Comparison of ENCODE assay signal across 8 cellular contexts in the genomic region with DNA sequence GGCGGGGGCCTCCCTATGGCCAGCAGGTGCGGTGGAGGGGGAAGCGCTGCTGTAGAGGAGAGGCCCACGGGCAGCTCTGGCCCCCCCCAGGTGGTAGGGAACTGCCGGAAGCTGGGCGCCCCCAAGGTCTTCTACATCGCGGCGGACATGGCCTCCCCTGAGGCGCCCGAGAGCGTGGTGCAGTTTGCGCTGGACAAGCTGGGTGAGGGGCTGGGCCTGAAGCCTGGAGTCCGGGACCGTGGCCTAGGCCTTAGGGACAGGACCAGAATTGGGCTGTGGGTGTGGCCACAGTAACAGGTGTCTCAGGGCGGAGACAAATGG. TPM values are rescaled to one million over a fixed set of nuclear protein-coding genes. Genes with fewer than 3 reads are reported as not detected.
DNase-seq lines count a peak whose midpoint lies in the region; ATAC-seq and TF ChIP-seq lines count a peak whose summit lies in the region.

No MANE protein-coding gene starts in this region.

- intact Hi-C loops in dendritic cell treated with granulocyte-macrophage colony-stimulating factor and Interleukin-4, amounts not matched to agents 40 ng/mL and 50 ng/mL, for 4 days (cut with micrococcal nuclease): loop anchor here (5.0 kb wide), 1 partner anchor 106 kb away; the partner anchor contains the start of gene DUS3L

- ATAC-seq in natural killer cell treated with Interleukin-12 subunit alpha and Interleukin-12 subunit beta and Interleukin-15 and Interleukin-18, amount 100 ng/mL, for 72 hours: no peak
- ATAC-seq in GM18517 (IDR thresholded peaks at IDR 0.05; ENCODE audit: unreplicated experiment) (no peak), HG02840 (IDR thresholded peaks at IDR 0.05; ENCODE audit: low FRiP score, unreplicated experiment) (no peak)

- H3K4me3 Mint-ChIP-seq in dendritic cell treated with granulocyte-macrophage colony-stimulating factor and Interleukin-4, amounts not matched to agents 40 ng/mL and 50 ng/mL, for 4 days: peak overlapping the region; percentile 81
- peak overlapping the region; percentile 76 for H3K4me3 Mint-ChIP-seq in natural killer cell treated with Interleukin-12 subunit alpha and Interleukin-12 subunit beta and Interleukin-15 and Interleukin-18, amount 100 ng/mL, for 72 hours

- H3K4me1 Mint-ChIP-seq in dendritic cell treated with granulocyte-macrophage colony-stimulating factor and Interleukin-4, amounts not matched to agents 40 ng/mL and 50 ng/mL, for 4 days (ENCODE audit: low read depth): peaks cover 37% of the 10 kb centered on the region
- H3K4me1 Mint-ChIP-seq in natural killer cell treated with Interleukin-12 subunit alpha and Interleukin-12 subunit beta and Interleukin-15 and Interleukin-18, amount 100 ng/mL, for 72 hours (ENCODE audit: low read depth in 2 of 2): peaks cover 25 to 34% of the 10 kb centered on the region in 2 donors

- H3K9me3 Mint-ChIP-seq in dendritic cell treated with granulocyte-macrophage colony-stimulating factor and Interleukin-4, amounts not matched to agents 40 ng/mL and 50 ng/mL, for 4 days: no peaks in the 10 kb centered on the region
- no peaks in the 10 kb centered on the region for H3K9me3 Mint-ChIP-seq in natural killer cell treated with Interleukin-12 subunit alpha and Interleukin-12 subunit beta and Interleukin-15 and Interleukin-18, amount 100 ng/mL, for 72 hours

- peak overlapping the region; percentile 87 for H3K27ac Mint-ChIP-seq in dendritic cell treated with granulocyte-macrophage colony-stimulating factor and Interleukin-4, amounts not matched to agents 40 ng/mL and 50 ng/mL, for 4 days
- peak overlapping the region; percentile 12 to 75 for H3K27ac Mint-ChIP-seq in natural killer cell treated with Interleukin-12 subunit alpha and Interleukin-12 subunit beta and Interleukin-15 and Interleukin-18, amount 100 ng/mL, for 72 hours

- H3K9me3 ChIP-seq in BE2C: no peaks in the 10 kb centered on the region

- H3K27me3 ChIP-seq in BE2C: no peaks in the 10 kb centered on the region

- H3K36me3 Mint-ChIP-seq in dendritic cell treated with granulocyte-macrophage colony-stimulating factor and Interleukin-4, amounts not matched to agents 40 ng/mL and 50 ng/mL, for 4 days (ENCODE audit: low read depth): peaks cover 12% of the 10 kb centered on the region
- H3K36me3 Mint-ChIP-seq in natural killer cell treated with Interleukin-12 subunit alpha and Interleukin-12 subunit beta and Interleukin-15 and Interleukin-18, amount 100 ng/mL, for 72 hours: peaks cover 7% of the 10 kb centered on the region

- no peaks in the 10 kb centered on the region for H3K4me1 ChIP-seq in BE2C

- peaks cover 8% of the 10 kb centered on the region for H3K36me3 ChIP-seq in BE2C

- H3K27me3 Mint-ChIP-seq in dendritic cell treated with granulocyte-macrophage colony-stimulating factor and Interleukin-4, amounts not matched to agents 40 ng/mL and 50 ng/mL, for 4 days: peaks cover 10% of the 10 kb centered on the region
- H3K27me3 Mint-ChIP-seq in natural killer cell treated with Interleukin-12 subunit alpha and Interleukin-12 subunit beta and Interleukin-15 and Interleukin-18, amount 100 ng/mL, for 72 hours: no peaks in the 10 kb centered on the region

- peak overlapping the region; percentile 62 for H3K4me3 ChIP-seq in BE2C (ENCODE audit: low read depth, low read length)
- peak overlapping the region; percentile 54 for H3K4me3 ChIP-seq in Jurkat, Clone E6-1 (ENCODE audit: low read length)

- TF ChIP-seq CTCF in BE2C (IDR thresholded peaks at IDR 0.05; ENCODE audit: low read depth, low read length): no peak

- DNase-seq in BE2C: no peak
- DNase-seq in Jurkat, Clone E6-1 (ENCODE audit: low read depth, low spot score): no peak
- DNase-seq in natural killer cell treated with Interleukin-12 subunit alpha and Interleukin-12 subunit beta and Interleukin-15 and Interleukin-18, amount 100 ng/mL, for 72 hours (ENCODE audit: low spot score): no peak
- DNase-seq in DMS153 treated with DMSO at 0.1 percent for 48 hours (lab: John Stamatoyannopoulos, UW; ENCODE audit: unreplicated experiment): no peak
- DNase-seq in activated gamma-delta T cell treated with Interleukin-2 at 50 U/mL for 16 hours: no peak

RNA-seq across cellular contexts. Expression of gene RPL36, which starts 3.8 kb away (rescaled TPM):
- 4,760 TPM for polyA plus RNA-seq in BE2C (2012; ENCODE audit: insufficient read depth, insufficient read length, low read depth)
- 2,899 TPM for polyA plus RNA-seq in Jurkat, Clone E6-1 (2012; ENCODE audit: insufficient read depth, insufficient read length)
- total RNA-seq in natural killer cell treated with Interleukin-12 subunit alpha and Interleukin-12 subunit beta and Interleukin-15 and Interleukin-18, amount 100 ng/mL, for 72 hours: 100 to 1,000 TPM; 645 to 764 TPM

RNA-seq across cellular contexts. Expression of gene HSD11B1L, which starts 5.5 kb away (rescaled TPM):
- polyA plus RNA-seq in BE2C (2012; ENCODE audit: insufficient read depth, insufficient read length, low read depth): 12.8 TPM
- 10.3 TPM for polyA plus RNA-seq in Jurkat, Clone E6-1 (2012; ENCODE audit: insufficient read depth, insufficient read length)
- total RNA-seq in natural killer cell treated with Interleukin-12 subunit alpha and Interleukin-12 subunit beta and Interleukin-15 and Interleukin-18, amount 100 ng/mL, for 72 hours: 1 to 10 TPM; 1.8 to 3.6 TPM

RNA-seq across cellular contexts. Expression of gene MICOS13, which starts 6.0 kb away (rescaled TPM):
- polyA plus RNA-seq in BE2C (2012; ENCODE audit: insufficient read depth, insufficient read length, low read depth): 300 TPM
- 78.7 TPM for polyA plus RNA-seq in Jurkat, Clone E6-1 (2012; ENCODE audit: insufficient read depth, insufficient read length)
- total RNA-seq in natural killer cell treated with Interleukin-12 subunit alpha and Interleukin-12 subunit beta and Interleukin-15 and Interleukin-18, amount 100 ng/mL, for 72 hours: 10 to 100 TPM; 40.7 to 41.4 TPM

RNA-seq across cellular contexts. Expression of gene LONP1, which starts 33.7 kb away (rescaled TPM):
- 761 TPM for polyA plus RNA-seq in BE2C (2012; ENCODE audit: insufficient read depth, insufficient read length, low read depth)
- polyA plus RNA-seq in Jurkat, Clone E6-1 (2012; ENCODE audit: insufficient read depth, insufficient read length): 139 TPM
- total RNA-seq in natural killer cell treated with Interleukin-12 subunit alpha and Interleukin-12 subunit beta and Interleukin-15 and Interleukin-18, amount 100 ng/mL, for 72 hours: 100 to 1,000 TPM; 151 to 267 TPM

RNA-seq across cellular contexts. Expression of gene CATSPERD, which starts 34.2 kb away (rescaled TPM):
- polyA plus RNA-seq in BE2C (2012; ENCODE audit: insufficient read depth, insufficient read length, low read depth): not detected
- polyA plus RNA-seq in Jurkat, Clone E6-1 (2012; ENCODE audit: insufficient read depth, insufficient read length): not detected
- not detected for total RNA-seq in natural killer cell treated with Interleukin-12 subunit alpha and Interleukin-12 subunit beta and Interleukin-15 and Interleukin-18, amount 100 ng/mL, for 72 hours
